Comparison of ENCODE assay signal across 1 cellular context in genomic region chr3:51390186-51390585, GRCh38.
TF ChIP-seq lines count a peak whose summit lies in the region.

No MANE protein-coding gene starts in this region.

TF ChIP-seq in WTC11, 78 proteins besides CTCF, POLR2A, EP300 and RAD21 (continued from another document):
- no peak for TF ChIP-seq STAT6 (CRISPR knock-in tag; conservative IDR thresholded peaks at IDR 0.05; ENCODE audit: low read depth)
- TF ChIP-seq JAZF1 (CRISPR knock-in tag; IDR thresholded peaks at IDR 0.05) = no peak
- no peak for TF ChIP-seq ZNF219 (CRISPR knock-in tag; IDR thresholded peaks at IDR 0.05; ENCODE audit: borderline replicate concordance)
- TF ChIP-seq ZBTB21 (CRISPR knock-in tag; IDR thresholded peaks at IDR 0.05; ENCODE audit: borderline replicate concordance) = no peak
- no peak for TF ChIP-seq SMAD3 (CRISPR knock-in tag; IDR thresholded peaks at IDR 0.05; ENCODE audit: borderline replicate concordance)
- TF ChIP-seq CREM (CRISPR knock-in tag; IDR thresholded peaks at IDR 0.05) = no peak
- no peak for TF ChIP-seq ZMAT4 (CRISPR knock-in tag; IDR thresholded peaks at IDR 0.05)
- no peak for TF ChIP-seq RORB (CRISPR knock-in tag; IDR thresholded peaks at IDR 0.05)
- TF ChIP-seq IRF1 (CRISPR knock-in tag; IDR thresholded peaks at IDR 0.05) = no peak
